13 cellular contexts compared by ENCODE assay signal in the genomic region with DNA sequence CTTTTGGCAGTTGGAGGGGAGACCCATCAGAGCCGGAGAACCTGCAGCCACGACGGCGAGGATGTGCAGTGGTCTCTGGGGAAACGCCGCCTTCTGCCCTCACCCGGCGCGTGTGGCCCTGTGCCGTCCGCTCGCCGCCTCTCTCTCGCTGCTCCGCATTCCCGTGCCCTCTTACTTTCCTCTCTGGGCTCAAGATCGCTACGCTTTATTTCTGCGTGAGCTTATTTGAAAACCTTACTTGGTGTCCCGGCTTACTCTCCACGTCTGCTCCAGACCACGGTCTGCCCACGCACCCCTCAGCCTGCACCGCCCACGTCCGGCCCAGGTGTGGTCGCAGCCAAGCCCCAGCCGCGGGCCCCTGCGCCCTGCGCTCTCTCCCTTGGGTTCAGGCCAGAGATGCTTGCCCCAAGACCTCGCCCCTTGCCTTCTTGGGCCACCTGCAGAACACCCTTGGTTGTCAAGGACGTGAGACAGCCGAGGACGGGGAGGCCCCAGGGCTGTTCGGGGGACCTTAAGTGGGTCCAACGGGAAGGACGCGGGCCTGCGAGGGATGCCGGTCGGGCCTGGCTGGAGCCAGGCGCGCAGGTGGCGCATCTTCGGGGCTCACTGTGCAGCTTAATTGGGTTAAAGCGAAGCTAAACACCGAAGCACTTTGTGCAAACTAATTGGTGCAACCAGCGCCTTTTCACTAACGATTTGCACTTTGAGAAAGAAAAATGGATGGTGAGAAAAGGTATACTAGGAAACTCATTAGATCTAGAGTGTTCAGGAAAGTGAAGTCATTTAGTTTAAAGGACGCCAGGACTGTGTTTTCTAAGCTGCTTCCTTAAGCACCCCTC. TPM values are rescaled to one million over a fixed set of nuclear protein-coding genes. Genes with fewer than 3 reads are reported as not detected.
DNase-seq lines count a peak whose midpoint lies in the region; ATAC-seq, FAIRE-seq and TF ChIP-seq lines count a peak whose summit lies in the region.
"Had no signal": no experiment of that assay in that cellular context is flagged by ENCODE, and none has a peak within 500 bp of the region (broad histone marks: within the 10 kb centered on the region; RNA-seq: fewer than 3 reads in every experiment).

No MANE protein-coding gene starts in this region.

- TF ChIP-seq CTCF in right lobe of liver (IDR thresholded peaks at IDR 0.05): no peak
- TF ChIP-seq CTCF in HepG2 (CRISPR knock-in tag; IDR thresholded peaks at IDR 0.05): no peak
- no peak for TF ChIP-seq CTCF in brain (conservative IDR thresholded peaks at IDR 0.05)
- TF ChIP-seq CTCF in lower lobe of right lung (IDR thresholded peaks at IDR 0.05): no peak
- no peak for TF ChIP-seq CTCF in upper lobe of left lung (IDR thresholded peaks at IDR 0.05)

- in situ Hi-C loops in HepG2 (cut with HindIII; ENCODE audit: extremely low pct_ligation_motif_present, low pct_unique_long_range_greater_than_20kb): no loop called here

- BruUV-seq in HepG2 (replicated peaks; lab: Mats Ljungman, UMichigan): no TSS peak

- H3K27me3 ChIP-seq in right lobe of liver: peaks cover 0 to 11% of the 10 kb centered on the region in 2 donors
- H3K27me3 ChIP-seq in HepG2 (ENCODE audit: control insufficient read depth in 1 of 2, insufficient read depth in 2 of 2, low read length in 2 of 2): no peaks in the 10 kb centered on the region; a peak in 1 of 5 replicates
- H3K27me3 ChIP-seq in lower lobe of right lung (ENCODE audit: low read depth): peaks cover 52% of the 10 kb centered on the region
- H3K27me3 ChIP-seq in upper lobe of left lung: peaks cover 0 to 42% (median 12%) of the 10 kb centered on the region in 4 donors

- peaks cover 44% of the 10 kb centered on the region for H3K36me3 Mint-ChIP-seq in brain

- H3K27ac Mint-ChIP-seq in brain: peak overlapping the region in 3 of 5 experiments; percentile 85 to 97 (median 94)

- peak in 2 of 4 donors; percentile 19 to 22 for ATAC-seq in right lobe of liver
- ATAC-seq in HepG2: no peak
- ATAC-seq in lower lobe of right lung: peak; percentile 28 to 43
- ATAC-seq in upper lobe of left lung (ENCODE audit: low FRiP score in 2 of 2): peak; percentile 31 to 40
- ATAC-seq in GM19035 (IDR thresholded peaks at IDR 0.05; ENCODE audit: unreplicated experiment): no peak
- ATAC-seq: HCT116 had no signal

- no peak overlapping the region for H3K4me3 ChIP-seq in right lobe of liver
- H3K4me3 ChIP-seq in HepG2 (replicated peaks in 1 of 3; ENCODE audit: insufficient read depth in 1 of 3, low read depth in 2 of 3, low read length in 3 of 3): no peak overlapping the region
- no peak overlapping the region for H3K4me3 ChIP-seq in lower lobe of right lung
- no peak overlapping the region for H3K4me3 ChIP-seq in upper lobe of left lung

- H3K9me3 Mint-ChIP-seq in brain: peaks cover 0 to 16% (median 2%) of the 10 kb centered on the region in 5 experiments

- DNase-seq in right lobe of liver (peak in 2 of 3 donors; percentile 11 to 40), HepG2 (ENCODE audit: low spot score) (no peak), lower lobe of right lung (no peak), upper lobe of left lung (peak in 1 of 2 donors; percentile 71), GM19240 (ENCODE audit: insufficient read length, low spot score) (no peak), GM12892 (ENCODE audit: insufficient read length) (no peak)
- DNase-seq: NCI-H510A, SHP77 had no signal

- peak overlapping the region; percentile 16 to 91 (median 86) for H3K4me3 Mint-ChIP-seq in brain

- H4K20me1 ChIP-seq in HepG2 (ENCODE audit: insufficient read depth, low read length): no peaks in the 10 kb centered on the region

- H3K4me1 ChIP-seq in right lobe of liver: no peaks in the 10 kb centered on the region
- H3K4me1 ChIP-seq in HepG2 (ENCODE audit: insufficient read depth, low read length): no peaks in the 10 kb centered on the region
- H3K4me1 ChIP-seq in lower lobe of right lung: peaks cover 8% of the 10 kb centered on the region
- peaks cover 0 to 17% (median 9%) of the 10 kb centered on the region in 4 donors for H3K4me1 ChIP-seq in upper lobe of left lung

- no peak overlapping the region for H2AFZ ChIP-seq in HepG2 (ENCODE audit: low read length)

- CTCF ChIA-PET in HepG2 (lab: Yijun Ruan, JAX; ENCODE audit: low intra/inter-chr PET ratio, low total read pairs): no interaction called here

- H3K9me3 ChIP-seq in right lobe of liver (no peaks in the 10 kb centered on the region), HepG2 (ENCODE audit: low read length) (no peaks in the 10 kb centered on the region), lower lobe of right lung (no peaks in the 10 kb centered on the region), upper lobe of left lung (no peaks in the 10 kb centered on the region)
- H3K9me3 ChIP-seq: heart left ventricle had no signal

- intact Hi-C loops in right lobe of liver (cut with DNase I) (no loop called here), HepG2 (cut with micrococcal nuclease; ENCODE audit: unreplicated experiment) (no loop called here), lower lobe of right lung (cut with DNase I) (no loop called here)

- H3K4me2 ChIP-seq in HepG2 (ENCODE audit: low read depth, low read length): no peak overlapping the region

- no peak for TF ChIP-seq EP300 in HepG2 (IDR thresholded peaks at IDR 0.05; ENCODE audit: low read depth in 2 of 2, low read length in 2 of 2)
- TF ChIP-seq EP300 in HepG2 (CRISPR knock-in tag; IDR thresholded peaks at IDR 0.05; ENCODE audit: borderline replicate concordance): no peak
- TF ChIP-seq EP300 in upper lobe of left lung (IDR thresholded peaks at IDR 0.05): no peak

- H3K27ac ChIP-seq in right lobe of liver (no peak overlapping the region), HepG2 (ENCODE audit: extremely low read length, insufficient read depth, low read length) (no peak overlapping the region), lower lobe of right lung (no peak overlapping the region), upper lobe of left lung (no peak overlapping the region)

- H3K27me3 Mint-ChIP-seq in brain: peaks cover 77% of the 10 kb centered on the region

- WGBS in right lobe of liver (ENCODE audit: insufficient coverage, low coverage, low lambda C conversion rate, missing lambda C conversion rate): 21% methylated on average over 43 of the region's 51 CpGs
- 82% methylated on average over 50 of the region's 51 CpGs for WGBS in HepG2 (ENCODE audit: low lambda C conversion rate)
- WGBS in upper lobe of left lung, 2 donors: 21 to 24% methylated on average over 45 to 51 of the region's 51 CpGs

- no peak overlapping the region for H3K9ac ChIP-seq in HepG2 (ENCODE audit: insufficient read depth, low read depth, low read length)

- POLR2A ChIA-PET in HepG2 (lab: Yijun Ruan, JAX): no interaction called here

- H3K36me3 ChIP-seq in right lobe of liver: no peaks in the 10 kb centered on the region
- H3K36me3 ChIP-seq in HepG2 (replicated peaks in 1 of 2; ENCODE audit: control insufficient read depth in 1 of 2, insufficient read depth in 2 of 2, low read length in 2 of 2): no peaks in the 10 kb centered on the region
- H3K36me3 ChIP-seq in lower lobe of right lung: no peaks in the 10 kb centered on the region
- no peaks in the 10 kb centered on the region for H3K36me3 ChIP-seq in upper lobe of left lung
- H3K36me3 ChIP-seq: heart left ventricle had no signal

- FAIRE-seq in HepG2 (lab: Jason Lieb, UNC) (no peak), GM12892 (lab: Jason Lieb, UNC) (no peak)

- H3K4me1 Mint-ChIP-seq in brain: peaks cover 53% of the 10 kb centered on the region

- no peaks in the 10 kb centered on the region for H3K79me2 ChIP-seq in HepG2 (ENCODE audit: insufficient read depth, low read length)

- TF ChIP-seq RAD21 in HepG2 (CRISPR knock-in tag; IDR thresholded peaks at IDR 0.05): no peak

- TF ChIP-seq POLR2A in right lobe of liver (IDR thresholded peaks at IDR 0.05) (no peak), HepG2 (IDR thresholded peaks at IDR 0.05; ENCODE audit: insufficient read depth in 1 of 2, low read depth in 2 of 2, low read length in 2 of 2) (no peak), upper lobe of left lung (IDR thresholded peaks at IDR 0.05) (no peak), GM12892 (IDR thresholded peaks at IDR 0.05; ENCODE audit: low read depth, low read length) (no peak)

TF ChIP-seq in HepG2, 621 proteins besides CTCF, POLR2A, EP300 and RAD21 (continues in another document):
- TF ChIP-seq ZNF773 (CRISPR knock-in tag; IDR thresholded peaks at IDR 0.05; ENCODE audit: borderline replicate concordance): no peak

RNA-seq across cellular contexts. Expression of gene MAB21L1, which starts 2.1 kb away (rescaled TPM):
- not detected for total RNA-seq in right lobe of liver
- not detected in 2 replicates for total RNA-seq in HepG2 (2016; rRNA removed; fragmentation: Illumina TruSeq; extraction: Trizol)
- total RNA-seq in HepG2 (2016; cell fraction: cytosol; rRNA removed; fragmentation: Illumina TruSeq; extraction: Trizol; ENCODE audit: low read depth): not detected in 2 replicates
- total RNA-seq in HepG2 (2016; cell fraction: insoluble cytoplasmic fraction; rRNA removed; fragmentation: Illumina TruSeq; extraction: Trizol): not detected in 2 replicates
- total RNA-seq in HepG2 (2016; cell fraction: membrane; rRNA removed; fragmentation: Illumina TruSeq; extraction: Trizol): not detected in 2 replicates
- total RNA-seq in HepG2 (2016; cell fraction: nucleus; rRNA removed; fragmentation: Illumina TruSeq; extraction: Trizol): not detected in 2 replicates
- not detected in 2 replicates for polyA plus RNA-seq in HepG2 (2011; rRNA removed)
- not detected in 2 replicates for polyA plus RNA-seq in HepG2 (2011; cell fraction: cytosol; rRNA removed)
- polyA plus RNA-seq in HepG2 (2011; cell fraction: nucleus; rRNA removed): not detected in 2 replicates
- polyA plus RNA-seq in HepG2 (2012): 0.04 TPM in 1 of 2 replicates, not detected in the other
- polyA plus RNA-seq in HepG2 (2016; cell fraction: cytosol; fragmentation: Illumina TruSeq; extraction: Trizol; ENCODE audit: low read depth): not detected in 2 replicates
- polyA plus RNA-seq in HepG2 (2016; cell fraction: insoluble cytoplasmic fraction; fragmentation: Illumina TruSeq; extraction: Trizol; ENCODE audit: low read depth): not detected in 2 replicates
- not detected in 2 replicates for polyA plus RNA-seq in HepG2 (2016; cell fraction: membrane; fragmentation: Illumina TruSeq; extraction: Trizol; ENCODE audit: low read depth)
- not detected in 2 replicates for polyA plus RNA-seq in HepG2 (2016; cell fraction: nucleus; fragmentation: Illumina TruSeq; extraction: Trizol; ENCODE audit: insufficient read depth, low read depth)
- polyA minus RNA-seq in HepG2 (2011; rRNA and poly(A)+ RNA removed; ENCODE audit: low replicate concordance): not detected in 2 replicates
- polyA minus RNA-seq in HepG2 (2011; cell fraction: cytosol; rRNA and poly(A)+ RNA removed): not detected in 2 replicates
- polyA minus RNA-seq in HepG2 (2011; cell fraction: nucleus; rRNA and poly(A)+ RNA removed): not detected in 2 replicates
- 0.20 TPM for polyA plus RNA-seq in brain (ENCODE audit: insufficient read depth, low read depth, low replicate concordance)
- total RNA-seq in lower lobe of right lung: 0.21 TPM
- total RNA-seq in upper lobe of left lung: under 1 TPM in 1 of 6 donors, not detected in 5; 0.14 TPM
- not detected for polyA plus RNA-seq in GM12892 (2012; ENCODE audit: missing spikeins)
- total RNA-seq: dermis microvascular lymphatic vessel endothelial cell had no signal

Comparison
In these comparisons a context has a peak if more than half of its experiments do, and no peak if none do; other contexts are left out.
1. DNase-seq: peak in right lobe of liver (2 of 3); none in HepG2 (single experiment), lower lobe of right lung (single experiment), GM19240 (single experiment) and GM12892 (single experiment).
2. ATAC-seq: peak in lower lobe of right lung (2 of 2) and upper lobe of left lung (2 of 2); none in HepG2 (single experiment) and GM19035 (single experiment).